Comparison of ENCODE assay signal across 10 cellular contexts in genomic region chr14:20472566-20473206, GRCh38. TPM values are rescaled to one million over a fixed set of nuclear protein-coding genes. Genes with fewer than 3 reads are reported as not detected.
DNase-seq lines count a peak whose midpoint lies in the region; ATAC-seq and TF ChIP-seq lines count a peak whose summit lies in the region.
"Had no signal": no experiment of that assay in that cellular context is flagged by ENCODE, and none has a peak within 500 bp of the region (broad histone marks: within the 10 kb centered on the region; RNA-seq: fewer than 3 reads in every experiment).

No MANE protein-coding gene starts in this region.

- H3K4me1 Mint-ChIP-seq in activated T-cell treated with anti-CD3 and anti-CD28 coated beads, Interleukin-2, amount 50 U/mL, for 24 hours (ENCODE audit: low read depth): peaks cover 74% of the 10 kb centered on the region
- H3K4me1 Mint-ChIP-seq in activated naive CD8-positive, alpha-beta T cell treated with anti-CD3 and anti-CD28 coated beads, Interleukin-2, amount 50 U/mL, for 24 hours: peaks cover 78% of the 10 kb centered on the region

- H3K9me3 Mint-ChIP-seq in activated T-cell treated with anti-CD3 and anti-CD28 coated beads, Interleukin-2, amount 50 U/mL, for 24 hours: no peaks in the 10 kb centered on the region
- no peaks in the 10 kb centered on the region for H3K9me3 Mint-ChIP-seq in activated naive CD8-positive, alpha-beta T cell treated with anti-CD3 and anti-CD28 coated beads, Interleukin-2, amount 50 U/mL, for 24 hours

- H3K27ac Mint-ChIP-seq in activated T-cell treated with anti-CD3 and anti-CD28 coated beads, Interleukin-2, amount 50 U/mL, for 24 hours: peak overlapping the region; percentile 87
- peak overlapping the region; percentile 80 for H3K27ac Mint-ChIP-seq in activated naive CD8-positive, alpha-beta T cell treated with anti-CD3 and anti-CD28 coated beads, Interleukin-2, amount 50 U/mL, for 24 hours

- H3K27me3 Mint-ChIP-seq in activated T-cell treated with anti-CD3 and anti-CD28 coated beads, Interleukin-2, amount 50 U/mL, for 24 hours: no peaks in the 10 kb centered on the region
- peaks cover 1% of the 10 kb centered on the region for H3K27me3 Mint-ChIP-seq in activated naive CD8-positive, alpha-beta T cell treated with anti-CD3 and anti-CD28 coated beads, Interleukin-2, amount 50 U/mL, for 24 hours

- H3K4me3 Mint-ChIP-seq in activated T-cell treated with anti-CD3 and anti-CD28 coated beads, Interleukin-2, amount 50 U/mL, for 24 hours: peak overlapping the region; percentile 94
- peak overlapping the region; percentile 99 for H3K4me3 Mint-ChIP-seq in activated naive CD8-positive, alpha-beta T cell treated with anti-CD3 and anti-CD28 coated beads, Interleukin-2, amount 50 U/mL, for 24 hours

- DNase-seq in activated T-cell treated with anti-CD3 and anti-CD28 coated beads, Interleukin-2, amount 50 U/mL, for 24 hours: no peak
- DNase-seq in activated T-cell treated with anti-CD3 and anti-CD28 coated beads for 4 hours: no peak
- no peak for DNase-seq in activated naive CD8-positive, alpha-beta T cell treated with anti-CD3 and anti-CD28 coated beads, Interleukin-2, amount 50 U/mL, for 24 hours
- DNase-seq in renal cortical epithelial cell (ENCODE audit: low read depth): peak; percentile 13
- no peak for DNase-seq in GM10266 (ENCODE audit: extremely low spot score)
- DNase-seq: DMS79 treated with DMSO at 0.1 percent for 48 hours, SHP77 treated with DMSO at 0.1 percent for 48 hours, upper lobe of left lung, WERI-Rb-1 had no signal

- H3K36me3 Mint-ChIP-seq in activated T-cell treated with anti-CD3 and anti-CD28 coated beads, Interleukin-2, amount 50 U/mL, for 24 hours (ENCODE audit: low read depth): peaks cover 83% of the 10 kb centered on the region
- H3K36me3 Mint-ChIP-seq in activated naive CD8-positive, alpha-beta T cell treated with anti-CD3 and anti-CD28 coated beads, Interleukin-2, amount 50 U/mL, for 24 hours (ENCODE audit: low read depth): peaks cover 79% of the 10 kb centered on the region

- no peak for TF ChIP-seq CTCF in GM10266 (IDR thresholded peaks at IDR 0.05; ENCODE audit: control insufficient read depth, insufficient read depth, low read depth, missing control alignments)

- ATAC-seq in activated naive CD8-positive, alpha-beta T cell treated with anti-CD3 and anti-CD28 coated beads, Interleukin-2, amount 50 U/mL, for 24 hours: no peak
- ATAC-seq in GM21390 (IDR thresholded peaks at IDR 0.05; ENCODE audit: unreplicated experiment): no peak

RNA-seq across cellular contexts. Expression of gene PNP, which starts 3.5 kb away (rescaled TPM):
- total RNA-seq in renal cortical epithelial cell: 88.2 and 172 TPM in 2 replicates

RNA-seq across cellular contexts. Expression of gene PIP4P1, which starts 11.5 kb away (rescaled TPM):
- total RNA-seq in renal cortical epithelial cell: 14.9 and 23.1 TPM in 2 replicates

RNA-seq across cellular contexts. Expression of gene APEX1, which starts 17.7 kb away (rescaled TPM):
- total RNA-seq in renal cortical epithelial cell: 66.0 and 73.5 TPM in 2 replicates

RNA-seq across cellular contexts. Expression of gene OSGEP, which starts 18.1 kb away (rescaled TPM):
- total RNA-seq in renal cortical epithelial cell: 22.9 and 60.1 TPM in 2 replicates

RNA-seq across cellular contexts. Expression of gene RNASE10, which starts 32.7 kb away (rescaled TPM):
- total RNA-seq in renal cortical epithelial cell: not detected in 2 replicates
